Comparison of ENCODE assay signal across 8 cellular contexts in the genomic region with DNA sequence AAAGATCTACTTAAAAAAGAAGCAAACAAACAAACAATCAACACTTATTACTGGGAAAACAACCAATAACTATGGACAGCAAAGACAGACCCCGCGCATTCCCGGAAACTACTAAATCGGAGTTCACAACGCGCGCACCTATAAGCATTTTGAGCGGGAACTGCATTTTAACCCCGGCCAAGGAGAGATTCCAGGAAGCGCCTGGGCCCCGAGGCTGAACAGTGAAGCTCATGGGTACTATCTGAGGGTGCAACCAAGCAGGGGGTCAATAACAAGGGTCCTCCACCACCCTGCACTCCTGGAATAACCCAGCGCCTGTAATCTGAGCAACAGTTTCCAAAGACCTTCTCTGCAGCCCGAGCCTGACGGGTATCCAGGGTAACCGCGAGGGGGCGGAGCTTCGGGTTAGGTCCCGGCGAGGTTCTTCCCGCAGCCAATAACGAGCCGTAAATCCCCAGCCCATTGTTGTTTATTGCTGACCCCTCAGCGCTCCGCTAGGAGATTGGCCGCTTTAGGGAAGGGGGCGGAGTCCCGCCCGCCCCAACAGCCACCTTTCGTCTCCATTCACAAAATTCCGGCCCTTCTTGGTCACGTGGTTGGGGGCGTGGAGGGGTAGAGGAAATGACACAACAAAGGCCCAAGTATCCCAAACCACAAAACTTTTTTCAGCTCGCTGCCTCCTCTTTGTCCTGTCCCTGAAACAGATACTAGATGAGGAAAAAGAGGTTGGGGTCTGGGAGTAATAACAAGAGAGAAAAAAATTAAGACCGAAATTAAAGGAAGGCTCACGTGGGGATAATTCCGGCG. TPM values are rescaled to one million over a fixed set of nuclear protein-coding genes. Genes with fewer than 3 reads are reported as not detected.
A peak's percentile ranks its signal among the peaks of the same experiment; 100 is the strongest.
DNase-seq lines count a peak whose midpoint lies in the region; ATAC-seq and TF ChIP-seq lines count a peak whose summit lies in the region.

No MANE protein-coding gene starts in this region.

- no peaks in the 10 kb centered on the region for H3K36me3 ChIP-seq in colonic mucosa

- intact Hi-C loops in colonic mucosa (cut with DNase I): no loop called here

- peak overlapping the region; percentile 80 for H3K27ac ChIP-seq in colonic mucosa

- H3K27me3 ChIP-seq in colonic mucosa: no peaks in the 10 kb centered on the region

- H3K9me3 ChIP-seq in colonic mucosa: no peaks in the 10 kb centered on the region

- peak overlapping the region; percentile 65 for H3K4me3 ChIP-seq in colonic mucosa

- TF ChIP-seq CTCF in colonic mucosa (IDR thresholded peaks at IDR 0.05): no peak

- peak overlapping the region; percentile 38 to 70 for H3K9ac ChIP-seq in colonic mucosa (ENCODE audit: low read depth in 2 of 2, low read length in 2 of 2)

- peak; percentile 82 for DNase-seq in activated naive CD4-positive, alpha-beta T cell treated with Interleukin-2 at 50 U/mL for 16 hours
- DNase-seq in activated naive CD4-positive, alpha-beta T cell (lab: John Stamatoyannopoulos, UW): no peak
- DNase-seq in NCI-H226 (peak; percentile 100), colonic mucosa (peak; percentile 94), kidney glomerular epithelial cell (lab: John Stamatoyannopoulos, UW) (peak; percentile 93)
- peak; percentile 18 for DNase-seq in activated CD4-positive, alpha-beta T cell treated with anti-CD3 and anti-CD28 coated beads for 1 hour
- DNase-seq in stimulated activated CD4-positive, alpha-beta T cell treated with anti-CD3 and anti-CD28 coated beads, Interleukin-15, amount 100 ng/mL, for 1 hour (ENCODE audit: low read depth in 1 of 2, low spot score in 1 of 2): peak; percentile 16 to 28

- ATAC-seq in HG03095 (IDR thresholded peaks at IDR 0.05; ENCODE audit: unreplicated experiment): peak; percentile 83

- H3K4me1 ChIP-seq in colonic mucosa: no peaks in the 10 kb centered on the region

RNA-seq across cellular contexts. Expression of gene ETV1, which starts 1.7 kb away (rescaled TPM):
- total RNA-seq in colonic mucosa: 1 to 10 TPM; 1.6 to 4.3 TPM

Comparison
In these comparisons a context has a peak if more than half of its experiments do, and no peak if none do; other contexts are left out.
1. DNase-seq: peak in activated naive CD4-positive, alpha-beta T cell treated with Interleukin-2 at 50 U/mL for 16 hours (single experiment), NCI-H226 (single experiment), activated CD4-positive, alpha-beta T cell treated with anti-CD3 and anti-CD28 coated beads for 1 hour (single experiment), colonic mucosa (single experiment), kidney glomerular epithelial cell (single experiment) and stimulated activated CD4-positive, alpha-beta T cell treated with anti-CD3 and anti-CD28 coated beads, Interleukin-15, amount 100 ng/mL, for 1 hour (2 of 2); none in activated naive CD4-positive, alpha-beta T cell (0 of 4).